Comparison of ENCODE assay signal across 2 cellular contexts in genomic region chr2:112548980-112549379, GRCh38.
TF ChIP-seq lines count a peak whose summit lies in the region.

No MANE protein-coding gene starts in this region.

TF ChIP-seq in HepG2, 621 proteins besides CTCF, POLR2A, EP300 and RAD21:
- no peak for TF ChIP-seq SOX6 (IDR thresholded peaks at IDR 0.05)
- no peak for TF ChIP-seq SOX6 (CRISPR knock-in tag; IDR thresholded peaks at IDR 0.05)
- TF ChIP-seq ZBTB14 (CRISPR knock-in tag; IDR thresholded peaks at IDR 0.05) = no peak
- no peak for TF ChIP-seq TCF7L2 (IDR thresholded peaks at IDR 0.05; ENCODE audit: low read depth, low read length)
- 0 out of 2 replicates have a peak, but pooled peaks have one; percentile 21 for TF ChIP-seq PAXIP1 (CRISPR knock-in tag; conservative IDR thresholded peaks at IDR 0.05)

TF ChIP-seq in GM12891, 5 proteins besides CTCF, POLR2A, EP300 and RAD21:
- TF ChIP-seq TAF1 (IDR thresholded peaks at IDR 0.05; ENCODE audit: low read depth, low read length) (no peak), PAX5 (IDR thresholded peaks at IDR 0.05; ENCODE audit: insufficient read depth, low read length, severe bottlenecking) (no peak)
